9 cellular contexts compared by ENCODE assay signal in the genomic region with DNA sequence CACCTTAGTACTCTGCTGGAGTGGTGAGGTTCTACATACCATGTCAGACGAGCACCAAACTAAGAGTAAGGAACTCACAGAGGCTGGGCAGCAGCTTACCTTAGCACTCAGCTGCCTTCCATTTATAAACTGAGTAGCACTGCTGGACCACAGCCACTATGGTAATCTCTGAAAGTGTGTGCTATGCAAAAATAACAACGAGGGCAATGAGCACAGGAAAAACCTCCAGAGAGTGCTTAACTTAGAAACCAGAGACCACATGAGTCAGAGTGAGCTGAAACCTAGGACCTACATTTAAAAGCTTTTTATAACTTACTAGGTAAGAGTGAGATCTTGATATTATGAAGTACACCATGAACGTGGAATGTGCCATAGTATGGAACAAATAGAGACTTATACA. TPM values are rescaled to one million over a fixed set of nuclear protein-coding genes. Genes with fewer than 3 reads are reported as not detected.
DNase-seq lines count a peak whose midpoint lies in the region; ATAC-seq, FAIRE-seq and TF ChIP-seq lines count a peak whose summit lies in the region.
"Had no signal": no experiment of that assay in that cellular context is flagged by ENCODE, and none has a peak within 500 bp of the region (broad histone marks: within the 10 kb centered on the region; RNA-seq: fewer than 3 reads in every experiment).

No MANE protein-coding gene starts in this region.

- H2AFZ ChIP-seq in mammary epithelial cell (ENCODE audit: low read depth, low read length) (no peak overlapping the region), GM12878 (ENCODE audit: control insufficient read depth, low read depth, low read length) (no peak overlapping the region; the same call in 1 of the 2 replicates)

- SMC1A ChIA-PET in GM12878 (lab: Charles Lee; ENCODE audit: uncharacterized antibody, unreplicated experiment): interaction anchor here (0.7 to 5.6 kb wide), 12 partner anchors 8 to 51 kb away, joined by 3 to 32 read pairs (median 4); partner anchors contain the start of gene CD59

- H3K9me3 ChIP-seq in mammary epithelial cell (replicated peaks; ENCODE audit: insufficient read depth, low read length) (no peaks in the 10 kb centered on the region), breast epithelium (no peaks in the 10 kb centered on the region), GM12878 (replicated peaks; ENCODE audit: control insufficient read depth, insufficient read depth, low read length) (no peaks in the 10 kb centered on the region), thoracic aorta (no peaks in the 10 kb centered on the region), transverse colon (no peaks in the 10 kb centered on the region), adrenal gland (replicated peaks in 1 of 3) (no peaks in the 10 kb centered on the region)

- TF ChIP-seq RAD21 in GM12878 (IDR thresholded peaks at IDR 0.05; ENCODE audit: insufficient read depth, low read depth, low read length): no peak

- CTCF ChIA-PET in mammary epithelial cell (lab: Charles Lee; ENCODE audit: low non-redundant PET) (no interaction called here), GM12878 (lab: Yijun Ruan, JAX) (interaction anchor here (0.7 to 5.8 kb wide), 10 partner anchors 9 to 74 kb away, joined by 3 to 53 read pairs (median 4); no protein-coding TSS in a partner anchor)

- H3K27me3 ChIP-seq in mammary epithelial cell (ENCODE audit: insufficient read depth, low read length) (no peaks in the 10 kb centered on the region), breast epithelium (no peaks in the 10 kb centered on the region), GM12878 (replicated peaks in 1 of 2; ENCODE audit: control insufficient read depth in 2 of 2, insufficient read depth in 2 of 2, low read length in 1 of 2) (no peaks in the 10 kb centered on the region), thoracic aorta (replicated peaks; ENCODE audit: insufficient read depth) (no peaks in the 10 kb centered on the region), transverse colon (no peaks in the 10 kb centered on the region), adrenal gland (no peaks in the 10 kb centered on the region)

- intact Hi-C loops in mammary epithelial cell (cut with micrococcal nuclease): no loop called here
- intact Hi-C loops in breast epithelium (cut with DNase I; ENCODE audit: low total_unique reads): no loop called here
- intact Hi-C loops in GM12878 (cut with micrococcal nuclease; ENCODE audit: unreplicated experiment): no loop called here
- intact Hi-C loops in transverse colon (cut with DNase I; ENCODE audit: low total_unique reads): no loop called here
- intact Hi-C loops in adrenal gland (cut with DNase I): no loop called here

- in situ Hi-C loops in mammary epithelial cell (cut with MboI; ENCODE audit: low sequenced_read_pairs in 2 of 2): no loop called here
- in situ Hi-C loops in GM12878 (cut with MboI): no loop called here
- in situ Hi-C loops in transverse colon (cut with MboI; ENCODE audit: low pct_ligation_motif_present in 1 of 4, low pct_unique_long_range_greater_than_20kb in 1 of 4, low sequenced_read_pairs in 3 of 4): no loop called here

- H3K27ac ChIP-seq in mammary epithelial cell (ENCODE audit: insufficient read depth, low read depth, low read length) (no peak overlapping the region), breast epithelium (no peak overlapping the region), GM12878 (ENCODE audit: control insufficient read depth, insufficient read depth) (0 out of 2 replicates have a peak overlapping the region, but pooled peaks have one; percentile 29), thoracic aorta (peak overlapping the region; percentile 6 to 58), transverse colon (no peak overlapping the region), adrenal gland (no peak overlapping the region)

- DNase-seq in mammary epithelial cell (peak; percentile 45), breast epithelium (ENCODE audit: low spot score in 2 of 2) (no peak), GM12878 (ENCODE audit: low read depth, low spot score) (peak; percentile 70), thoracic aorta (ENCODE audit: low spot score) (no peak), transverse colon (no peak), activated gamma-delta T cell (lab: John Stamatoyannopoulos, UW) (no peak), adrenal gland (no peak)

- dilution Hi-C loops in mammary epithelial cell (cut with HindIII; ENCODE audit: low sequenced_read_pairs): no loop called here

- H3K4me2 ChIP-seq in mammary epithelial cell (ENCODE audit: insufficient read depth, low read depth, low read length) (no peak overlapping the region), GM12878 (ENCODE audit: control insufficient read depth, insufficient read depth) (peak overlapping the region; percentile 66)

- TF ChIP-seq POLR2A in breast epithelium (IDR thresholded peaks at IDR 0.05) (no peak), GM12878 (IDR thresholded peaks at IDR 0.05; ENCODE audit: low read depth, low read length) (no peak), transverse colon (IDR thresholded peaks at IDR 0.05) (no peak), adrenal gland (IDR thresholded peaks at IDR 0.05) (no peak)

- ATAC-seq in HG03045 (IDR thresholded peaks at IDR 0.05; ENCODE audit: unreplicated experiment) (peak; percentile 98), GM12878 (peak; percentile 100), thoracic aorta (ENCODE audit: insufficient number of reproducible peaks, low FRiP score, low read depth) (peak; percentile 89)

- no peak for TF ChIP-seq EP300 in GM12878 (IDR thresholded peaks at IDR 0.05; ENCODE audit: borderline replicate concordance in 1 of 2, control insufficient read depth in 1 of 2, low read depth in 2 of 2, low read length in 2 of 2)
- no peak for TF ChIP-seq EP300 in transverse colon (IDR thresholded peaks at IDR 0.05; ENCODE audit: low read depth)

- POLR2A ChIA-PET in GM12878 (lab: Charles Lee): interaction anchor here (1.0 kb wide), 2 partner anchors 9 to 22 kb away, joined by 3 to 4 read pairs; no protein-coding TSS in a partner anchor

- H3K79me2 ChIP-seq in mammary epithelial cell (ENCODE audit: insufficient read depth, low read length) (no peaks in the 10 kb centered on the region), GM12878 (ENCODE audit: control insufficient read depth, insufficient read depth, low read length) (no peaks in the 10 kb centered on the region)

- H4K20me1 ChIP-seq in mammary epithelial cell (ENCODE audit: insufficient read depth, low read length) (no peaks in the 10 kb centered on the region), GM12878 (ENCODE audit: control insufficient read depth, insufficient read depth) (no peaks in the 10 kb centered on the region)

- BruUV-seq in mammary epithelial cell (replicated peaks; lab: Mats Ljungman, UMichigan) (no TSS peak), GM12878 (replicated peaks; lab: Mats Ljungman, UMichigan) (no TSS peak)

- FAIRE-seq in GM12878 (lab: Jason Lieb, UNC): peak; percentile 98

- TF ChIP-seq CTCF in mammary epithelial cell (conservative IDR thresholded peaks at IDR 0.05 in 1 of 2, IDR thresholded peaks at IDR 0.05 in 1 of 2; ENCODE audit: extremely low read depth in 1 of 2, insufficient read depth in 1 of 2, low read depth in 1 of 2, low read length in 2 of 2): no peak
- TF ChIP-seq CTCF in breast epithelium (IDR thresholded peaks at IDR 0.05): no peak
- no peak for TF ChIP-seq CTCF in GM12878 (IDR thresholded peaks at IDR 0.05 in 2 of 3, conservative IDR thresholded peaks at IDR 0.05 in 1 of 3; ENCODE audit: control insufficient read depth in 2 of 3, extremely low read depth in 1 of 3, insufficient read depth in 1 of 3, low read depth in 3 of 3, low read length in 3 of 3)
- TF ChIP-seq CTCF in thoracic aorta (IDR thresholded peaks at IDR 0.05): no peak
- TF ChIP-seq CTCF in transverse colon (IDR thresholded peaks at IDR 0.05): no peak
- no peak for TF ChIP-seq CTCF in adrenal gland (IDR thresholded peaks at IDR 0.05)

- H3K36me3 ChIP-seq in mammary epithelial cell (ENCODE audit: insufficient read depth, low read length) (peaks cover 20% of the 10 kb centered on the region), breast epithelium (peaks cover 15% of the 10 kb centered on the region), GM12878 (ENCODE audit: control insufficient read depth in 2 of 2, insufficient read depth in 2 of 2, low read length in 1 of 2) (peaks cover 0 to 14% of the 10 kb centered on the region in 2 experiments; a peak in 3 of 4 replicates), thoracic aorta (peaks cover 12% of the 10 kb centered on the region), transverse colon (peaks cover 0 to 56% (median 13%) of the 10 kb centered on the region in 4 donors), adrenal gland (replicated peaks in 1 of 2) (peaks cover 0 to 60% of the 10 kb centered on the region in 2 donors)

- RAD21 ChIA-PET in GM12878 (lab: Charles Lee; ENCODE audit: unreplicated experiment): interaction anchor here (0.7 to 2.2 kb wide), 4 partner anchors 11 to 389 kb away, joined by 3 to 17 read pairs (median 4); partner anchors contain the start of gene FBXO3

- H3K4me1 ChIP-seq in mammary epithelial cell (ENCODE audit: insufficient read depth, low read length) (no peaks in the 10 kb centered on the region), breast epithelium (no peaks in the 10 kb centered on the region), GM12878 (ENCODE audit: control insufficient read depth, insufficient read depth, low read length) (peaks cover 12% of the 10 kb centered on the region), thoracic aorta (ENCODE audit: control insufficient read depth in 1 of 2, low read depth in 2 of 2) (peaks cover 9 to 13% of the 10 kb centered on the region in 2 donors), transverse colon (peaks cover 0 to 4% (median 0%) of the 10 kb centered on the region in 4 donors), adrenal gland (replicated peaks in 1 of 2) (no peaks in the 10 kb centered on the region)

- 94% methylated on average over 3 of the region's 3 CpGs for WGBS in mammary epithelial cell (ENCODE audit: low coverage, missing lambda C conversion rate)
- WGBS in GM12878 (ENCODE audit: insufficient coverage, insufficient replicate concordance, low lambda C conversion rate, missing lambda C conversion rate): 0% methylated on average over 3 of the region's 3 CpGs
- 54 to 64% methylated on average over 2 to 3 of the region's 3 CpGs for WGBS in transverse colon (ENCODE audit: low coverage in 1 of 2), 2 donors
- 74 to 94% (median 77%) methylated on average over 3 of the region's 3 CpGs for WGBS in adrenal gland, 4 donors

- H3K4me3 ChIP-seq in mammary epithelial cell (replicated peaks in 1 of 3; ENCODE audit: insufficient read depth in 1 of 3, low read depth in 2 of 3, low read length in 3 of 3) (no peak overlapping the region), breast epithelium (no peak overlapping the region), GM12878 (0 out of 2 replicates have a peak overlapping the region, but pooled peaks have one; percentile 20), thoracic aorta (no peak overlapping the region), transverse colon (no peak overlapping the region), adrenal gland (no peak overlapping the region)

- H3K9ac ChIP-seq in mammary epithelial cell (ENCODE audit: insufficient read depth, low read length) (no peak overlapping the region), GM12878 (ENCODE audit: control insufficient read depth, insufficient read depth, low read length) (no peak overlapping the region)

RNA-seq across cellular contexts. Expression of gene CD59, which starts 17.1 kb away (rescaled TPM):
- total RNA-seq in mammary epithelial cell: 1,000 to 10,000 TPM; 1,038 to 1,326 TPM
- 1,397 TPM for polyA plus RNA-seq in mammary epithelial cell
- 796 TPM for polyA minus RNA-seq in mammary epithelial cell
- total RNA-seq in breast epithelium: 100 to 1,000 TPM; 296 to 563 (median 375) TPM
- total RNA-seq in GM12878 (2013; cell fraction: nucleolus; rRNA removed): 68.2 and 75.8 TPM in 2 replicates
- total RNA-seq in GM12878 (2014; rRNA removed): 55.5 and 75.8 TPM in 2 replicates
- total RNA-seq in GM12878 (2014; rRNA removed; fragmentation: Illumina TruSeq; extraction: Trizol): 83.2 and 89.0 TPM in 2 replicates
- total RNA-seq in GM12878 (2021): 143 and 144 TPM in 2 replicates
- 107 TPM for polyA plus RNA-seq in GM12878 (2011; ENCODE audit: low read depth)
- 201 and 225 TPM in 2 replicates for polyA plus RNA-seq in GM12878 (2011; rRNA removed)
- 159 and 211 TPM in 2 replicates for polyA plus RNA-seq in GM12878 (2011; cell fraction: cytosol; rRNA removed)
- polyA plus RNA-seq in GM12878 (2011; cell fraction: nucleus; rRNA removed): 55.6 and 69.0 TPM in 2 replicates
- 85.7 and 97.9 TPM in 2 replicates for polyA plus RNA-seq in GM12878 (2012)
- 185 and 186 TPM in 2 replicates for polyA plus RNA-seq in GM12878 (2014; fragmentation: Illumina TruSeq; extraction: Trizol)
- polyA plus RNA-seq in GM12878 (2014; fragmentation: Nextera tagmentation; extraction: Ambion mirVana): 100 to 1,000 TPM; 223 to 256 TPM
- polyA plus RNA-seq in GM12878 (2014; rRNA removed): 93.6 and 109 TPM in 2 replicates
- 100 to 1,000 TPM; 177 to 195 TPM for polyA plus RNA-seq in GM12878 (2016; fragmentation: Nextera tagmentation; extraction: Ambion mirVana)
- 93.2 and 138 TPM in 2 replicates for polyA minus RNA-seq in GM12878 (2011; rRNA and poly(A)+ RNA removed)
- 24.9 and 46.1 TPM in 2 replicates for polyA minus RNA-seq in GM12878 (2011; cell fraction: cytosol; rRNA and poly(A)+ RNA removed)
- 15.7 and 20.6 TPM in 2 replicates for polyA minus RNA-seq in GM12878 (2011; cell fraction: nucleus; rRNA and poly(A)+ RNA removed)
- total RNA-seq in thoracic aorta: 100 to 1,000 TPM; 368 to 529 TPM
- total RNA-seq in transverse colon: 100 to 1,000 TPM in 3 of 4 donors, 10 to 100 TPM in 1; 64.7 to 213 (median 170) TPM
- 100 to 1,000 TPM; 286 to 562 (median 405) TPM for total RNA-seq in adrenal gland
- 100 to 1,000 TPM in 2 of 3 donors, 10 to 100 TPM in 1; 59.5 to 465 (median 103) TPM for polyA plus RNA-seq in adrenal gland

RNA-seq across cellular contexts. Expression of gene FBXO3, which starts 21.0 kb away (rescaled TPM):
- total RNA-seq in mammary epithelial cell (10 to 100 TPM; 27.6 to 44.8 TPM), breast epithelium (10 to 100 TPM; 35.0 to 60.6 (median 46.9) TPM), GM12878 (2014; rRNA removed) (10.4 and 11.1 TPM in 2 replicates), GM12878 (2014; rRNA removed; fragmentation: Illumina TruSeq; extraction: Trizol) (11.6 and 13.2 TPM in 2 replicates), GM12878 (2021) (9.2 and 11.3 TPM in 2 replicates), thoracic aorta (10 to 100 TPM; 35.1 to 73.8 TPM), transverse colon (10 to 100 TPM in 3 of 4 donors, 1 to 10 TPM in 1; 9.0 to 48.5 (median 30.7) TPM), adrenal gland (10 to 100 TPM; 25.0 to 45.4 (median 39.3) TPM)
- polyA plus RNA-seq in mammary epithelial cell (33.0 TPM), GM12878 (2011; rRNA removed) (33.4 and 45.2 TPM in 2 replicates), GM12878 (2014; fragmentation: Illumina TruSeq; extraction: Trizol) (14.5 and 23.5 TPM in 2 replicates), GM12878 (2014; fragmentation: Nextera tagmentation; extraction: Ambion mirVana) (10 to 100 TPM; 12.4 to 27.1 TPM), GM12878 (2014; rRNA removed) (8.5 and 8.9 TPM in 2 replicates), GM12878 (2016; fragmentation: Nextera tagmentation; extraction: Ambion mirVana) (10 to 100 TPM; 20.4 to 24.3 TPM), adrenal gland (10 to 100 TPM; 20.7 to 54.7 (median 21.6) TPM)
- polyA minus RNA-seq in mammary epithelial cell: 44.2 TPM
- total RNA-seq in GM12878 (2013; cell fraction: nucleolus; rRNA removed): 52.3 and 56.3 TPM in 2 replicates
- 7.7 TPM for polyA plus RNA-seq in GM12878 (2011; ENCODE audit: low read depth)
- 14.1 and 16.6 TPM in 2 replicates for polyA plus RNA-seq in GM12878 (2011; cell fraction: cytosol; rRNA removed)
- polyA plus RNA-seq in GM12878 (2011; cell fraction: nucleus; rRNA removed): 21.6 and 31.0 TPM in 2 replicates
- 7.2 and 10.3 TPM in 2 replicates for polyA plus RNA-seq in GM12878 (2012)
- polyA minus RNA-seq in GM12878 (2011; rRNA and poly(A)+ RNA removed): 22.4 and 30.6 TPM in 2 replicates
- polyA minus RNA-seq in GM12878 (2011; cell fraction: cytosol; rRNA and poly(A)+ RNA removed): 9.7 and 13.2 TPM in 2 replicates
- polyA minus RNA-seq in GM12878 (2011; cell fraction: nucleus; rRNA and poly(A)+ RNA removed): 24.4 and 30.0 TPM in 2 replicates

RNA-seq across cellular contexts. Expression of gene C11orf91, which starts 52.7 kb away (rescaled TPM):
- 1 to 10 TPM in 1 of 2 donors, not detected in 1; 7.6 TPM for total RNA-seq in mammary epithelial cell
- polyA plus RNA-seq in mammary epithelial cell: 0.08 TPM
- polyA minus RNA-seq in mammary epithelial cell: not detected
- total RNA-seq in breast epithelium: not detected
- total RNA-seq in GM12878 (2013; cell fraction: nucleolus; rRNA removed): not detected in 2 replicates
- total RNA-seq in GM12878 (2014; rRNA removed): not detected in 2 replicates
- total RNA-seq in GM12878 (2014; rRNA removed; fragmentation: Illumina TruSeq; extraction: Trizol): not detected in 2 replicates
- total RNA-seq in GM12878 (2021): 0.35 TPM in 1 of 2 replicates, not detected in the other
- polyA plus RNA-seq in GM12878 (2011; ENCODE audit: low read depth): not detected
- not detected in 2 replicates for polyA plus RNA-seq in GM12878 (2011; rRNA removed)
- polyA plus RNA-seq in GM12878 (2011; cell fraction: cytosol; rRNA removed): not detected in 2 replicates
- polyA plus RNA-seq in GM12878 (2011; cell fraction: nucleus; rRNA removed): not detected in 2 replicates
- not detected in 2 replicates for polyA plus RNA-seq in GM12878 (2012)
- polyA plus RNA-seq in GM12878 (2014; fragmentation: Illumina TruSeq; extraction: Trizol): not detected in 2 replicates
- not detected for polyA plus RNA-seq in GM12878 (2014; fragmentation: Nextera tagmentation; extraction: Ambion mirVana)
- not detected in 2 replicates for polyA plus RNA-seq in GM12878 (2014; rRNA removed)
- not detected for polyA plus RNA-seq in GM12878 (2016; fragmentation: Nextera tagmentation; extraction: Ambion mirVana)
- not detected in 2 replicates for polyA minus RNA-seq in GM12878 (2011; rRNA and poly(A)+ RNA removed)
- polyA minus RNA-seq in GM12878 (2011; cell fraction: cytosol; rRNA and poly(A)+ RNA removed): not detected in 2 replicates
- not detected in 2 replicates for polyA minus RNA-seq in GM12878 (2011; cell fraction: nucleus; rRNA and poly(A)+ RNA removed)
- not detected for total RNA-seq in thoracic aorta
- total RNA-seq in transverse colon: not detected
- total RNA-seq in adrenal gland: not detected
- polyA plus RNA-seq in adrenal gland: under 1 TPM in 1 of 3 donors, not detected in 2; 0.27 TPM
- polyA plus RNA-seq: BJ had no signal

Comparison
In these comparisons a context has a peak if more than half of its experiments do, and no peak if none do; other contexts are left out.
1. DNase-seq: peak in mammary epithelial cell (single experiment) and GM12878 (single experiment); none in breast epithelium (0 of 2), thoracic aorta (single experiment), transverse colon (single experiment), activated gamma-delta T cell (single experiment) and adrenal gland (0 of 7).
2. H3K27ac ChIP-seq: peak in GM12878 (single experiment) and thoracic aorta (2 of 2); none in mammary epithelial cell (single experiment), breast epithelium (0 of 2), transverse colon (0 of 4) and adrenal gland (0 of 5).
3. Peak in every context shown above with its lines, with median percentiles within 50 percentile points of each other: ATAC-seq.